Comparison of ENCODE assay signal across 1 cellular context in genomic region chr12:112381898-112382796, GRCh38.
A peak's percentile ranks its signal among the peaks of the same experiment; 100 is the strongest.
TF ChIP-seq lines count a peak whose summit lies in the region.

Gene HECTD4, minus strand, starts transcription at chr12:112382431. Its CDS starts 303 bp downstream, at chr12:112382128.

TF ChIP-seq in HepG2, 621 proteins besides CTCF, POLR2A, EP300 and RAD21 (continued from another document and continues in another):
- 0 out of 2 replicates have a peak, but pooled peaks have one; percentile 20 for TF ChIP-seq MIER2 (CRISPR knock-in tag; IDR thresholded peaks at IDR 0.05)
- TF ChIP-seq STAT6 (CRISPR knock-in tag; IDR thresholded peaks at IDR 0.05; ENCODE audit: borderline replicate concordance) = no peak
- TF ChIP-seq, protein P1, sequence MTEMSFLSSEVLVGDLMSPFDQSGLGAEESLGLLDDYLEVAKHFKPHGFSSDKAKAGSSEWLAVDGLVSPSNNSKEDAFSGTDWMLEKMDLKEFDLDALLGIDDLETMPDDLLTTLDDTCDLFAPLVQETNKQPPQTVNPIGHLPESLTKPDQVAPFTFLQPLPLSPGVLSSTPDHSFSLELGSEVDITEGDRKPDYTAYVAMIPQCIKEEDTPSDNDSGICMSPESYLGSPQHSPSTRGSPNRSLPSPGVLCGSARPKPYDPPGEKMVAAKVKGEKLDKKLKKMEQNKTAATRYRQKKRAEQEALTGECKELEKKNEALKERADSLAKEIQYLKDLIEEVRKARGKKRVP (CRISPR knock-in tag; IDR thresholded peaks at IDR 0.05) = 0 out of 4 replicates have a peak, but pooled peaks of 1 of the 2 experiments have one; percentile 60
- peak; percentile 50; the same call in 1 of the 2 replicates for TF ChIP-seq SIN3B (IDR thresholded peaks at IDR 0.05; ENCODE audit: low read length)
- TF ChIP-seq LCORL (IDR thresholded peaks at IDR 0.05) = no peak
- peak; percentile 56; the same call in 1 of the 2 replicates for TF ChIP-seq LCORL (CRISPR knock-in tag; IDR thresholded peaks at IDR 0.05)
- TF ChIP-seq MXD4 (CRISPR knock-in tag; IDR thresholded peaks at IDR 0.05) = peak; percentile 74
- TF ChIP-seq KAT2B (IDR thresholded peaks at IDR 0.05; ENCODE audit: borderline replicate concordance, low read depth, low read length) = no peak
- peak; percentile 46; the same call in 1 of the 2 replicates for TF ChIP-seq MYNN (CRISPR knock-in tag; IDR thresholded peaks at IDR 0.05; ENCODE audit: low read depth)
- peak; percentile 62; the same call in 1 of the 2 replicates for TF ChIP-seq ZNF574 (CRISPR knock-in tag; IDR thresholded peaks at IDR 0.05)
- peak; percentile 88 for TF ChIP-seq ZNF143 (CRISPR knock-in tag; IDR thresholded peaks at IDR 0.05)
- peak; percentile 75; the same call in 1 of the 2 replicates for TF ChIP-seq YEATS2 (CRISPR knock-in tag; IDR thresholded peaks at IDR 0.05; ENCODE audit: borderline replicate concordance)
- TF ChIP-seq ARNT2 (CRISPR knock-in tag; IDR thresholded peaks at IDR 0.05; ENCODE audit: low read depth) = peak; percentile 69; the same call in 1 of the 2 replicates
- peak; percentile 92 for TF ChIP-seq ZNF788 (CRISPR knock-in tag; IDR thresholded peaks at IDR 0.05; ENCODE audit: borderline replicate concordance)
- peak; percentile 58; the same call in 1 of the 2 replicates for TF ChIP-seq NRL (CRISPR knock-in tag; IDR thresholded peaks at IDR 0.05; ENCODE audit: borderline replicate concordance)
- TF ChIP-seq, protein P2, sequence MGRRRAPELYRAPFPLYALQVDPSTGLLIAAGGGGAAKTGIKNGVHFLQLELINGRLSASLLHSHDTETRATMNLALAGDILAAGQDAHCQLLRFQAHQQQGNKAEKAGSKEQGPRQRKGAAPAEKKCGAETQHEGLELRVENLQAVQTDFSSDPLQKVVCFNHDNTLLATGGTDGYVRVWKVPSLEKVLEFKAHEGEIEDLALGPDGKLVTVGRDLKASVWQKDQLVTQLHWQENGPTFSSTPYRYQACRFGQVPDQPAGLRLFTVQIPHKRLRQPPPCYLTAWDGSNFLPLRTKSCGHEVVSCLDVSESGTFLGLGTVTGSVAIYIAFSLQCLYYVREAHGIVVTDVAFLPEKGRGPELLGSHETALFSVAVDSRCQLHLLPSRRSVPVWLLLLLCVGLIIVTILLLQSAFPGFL (CRISPR knock-in tag; IDR thresholded peaks at IDR 0.05) = no peak
- TF ChIP-seq, protein P3, sequence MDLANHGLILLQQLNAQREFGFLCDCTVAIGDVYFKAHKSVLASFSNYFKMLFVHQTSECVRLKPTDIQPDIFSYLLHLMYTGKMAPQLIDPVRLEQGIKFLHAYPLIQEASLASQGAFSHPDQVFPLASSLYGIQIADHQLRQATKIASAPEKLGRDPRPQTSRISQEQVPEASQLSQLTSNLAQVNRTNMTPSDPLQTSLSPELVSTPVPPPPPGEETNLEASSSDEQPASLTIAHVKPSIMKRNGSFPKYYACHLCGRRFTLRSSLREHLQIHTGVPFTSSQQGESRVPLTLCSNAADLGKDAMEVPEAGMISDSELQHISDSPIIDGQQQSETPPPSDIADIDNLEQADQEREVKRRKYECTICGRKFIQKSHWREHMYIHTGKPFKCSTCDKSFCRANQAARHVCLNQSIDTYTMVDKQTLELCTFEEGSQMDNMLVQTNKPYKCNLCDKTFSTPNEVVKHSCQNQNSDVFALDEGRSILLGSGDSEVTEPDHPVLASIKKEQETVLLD (CRISPR knock-in tag; IDR thresholded peaks at IDR 0.05; ENCODE audit: low read depth) = peak; percentile 2; the same call in 1 of the 2 replicates
- TF ChIP-seq ZNF790 (CRISPR knock-in tag; IDR thresholded peaks at IDR 0.05; ENCODE audit: borderline replicate concordance) = peak; percentile 88
- TF ChIP-seq, protein P4, sequence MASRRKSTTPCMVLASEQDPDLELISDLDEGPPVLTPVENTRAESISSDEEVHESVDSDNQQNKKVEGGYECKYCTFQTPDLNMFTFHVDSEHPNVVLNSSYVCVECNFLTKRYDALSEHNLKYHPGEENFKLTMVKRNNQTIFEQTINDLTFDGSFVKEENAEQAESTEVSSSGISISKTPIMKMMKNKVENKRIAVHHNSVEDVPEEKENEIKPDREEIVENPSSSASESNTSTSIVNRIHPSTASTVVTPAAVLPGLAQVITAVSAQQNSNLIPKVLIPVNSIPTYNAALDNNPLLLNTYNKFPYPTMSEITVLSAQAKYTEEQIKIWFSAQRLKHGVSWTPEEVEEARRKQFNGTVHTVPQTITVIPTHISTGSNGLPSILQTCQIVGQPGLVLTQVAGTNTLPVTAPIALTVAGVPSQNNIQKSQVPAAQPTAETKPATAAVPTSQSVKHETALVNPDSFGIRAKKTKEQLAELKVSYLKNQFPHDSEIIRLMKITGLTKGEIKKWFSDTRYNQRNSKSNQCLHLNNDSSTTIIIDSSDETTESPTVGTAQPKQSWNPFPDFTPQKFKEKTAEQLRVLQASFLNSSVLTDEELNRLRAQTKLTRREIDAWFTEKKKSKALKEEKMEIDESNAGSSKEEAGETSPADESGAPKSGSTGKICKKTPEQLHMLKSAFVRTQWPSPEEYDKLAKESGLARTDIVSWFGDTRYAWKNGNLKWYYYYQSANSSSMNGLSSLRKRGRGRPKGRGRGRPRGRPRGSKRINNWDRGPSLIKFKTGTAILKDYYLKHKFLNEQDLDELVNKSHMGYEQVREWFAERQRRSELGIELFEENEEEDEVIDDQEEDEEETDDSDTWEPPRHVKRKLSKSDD (CRISPR knock-in tag; IDR thresholded peaks at IDR 0.05; ENCODE audit: low read depth) = peak; percentile 63; the same call in 1 of the 2 replicates
- TF ChIP-seq, protein P5, sequence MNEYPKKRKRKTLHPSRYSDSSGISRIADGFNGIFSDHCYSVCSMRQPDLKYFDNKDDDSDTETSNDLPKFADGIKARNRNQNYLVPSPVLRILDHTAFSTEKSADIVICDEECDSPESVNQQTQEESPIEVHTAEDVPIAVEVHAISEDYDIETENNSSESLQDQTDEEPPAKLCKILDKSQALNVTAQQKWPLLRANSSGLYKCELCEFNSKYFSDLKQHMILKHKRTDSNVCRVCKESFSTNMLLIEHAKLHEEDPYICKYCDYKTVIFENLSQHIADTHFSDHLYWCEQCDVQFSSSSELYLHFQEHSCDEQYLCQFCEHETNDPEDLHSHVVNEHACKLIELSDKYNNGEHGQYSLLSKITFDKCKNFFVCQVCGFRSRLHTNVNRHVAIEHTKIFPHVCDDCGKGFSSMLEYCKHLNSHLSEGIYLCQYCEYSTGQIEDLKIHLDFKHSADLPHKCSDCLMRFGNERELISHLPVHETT (CRISPR knock-in tag; conservative IDR thresholded peaks at IDR 0.05) = peak; percentile 76
- TF ChIP-seq ZNF501 (CRISPR knock-in tag; IDR thresholded peaks at IDR 0.05) = peak; percentile 71; the same call in 1 of the 2 replicates
- no peak for TF ChIP-seq ZNF331 (CRISPR knock-in tag; IDR thresholded peaks at IDR 0.05)
- peak; percentile 32; the same call in 1 of the 2 replicates for TF ChIP-seq ZBTB20 (CRISPR knock-in tag; IDR thresholded peaks at IDR 0.05; ENCODE audit: borderline replicate concordance, low read depth)
- peak; percentile 95 for TF ChIP-seq YY1 (IDR thresholded peaks at IDR 0.05; ENCODE audit: insufficient read depth, insufficient replicate concordance, low read depth, low read length)
- TF ChIP-seq, protein P6, sequence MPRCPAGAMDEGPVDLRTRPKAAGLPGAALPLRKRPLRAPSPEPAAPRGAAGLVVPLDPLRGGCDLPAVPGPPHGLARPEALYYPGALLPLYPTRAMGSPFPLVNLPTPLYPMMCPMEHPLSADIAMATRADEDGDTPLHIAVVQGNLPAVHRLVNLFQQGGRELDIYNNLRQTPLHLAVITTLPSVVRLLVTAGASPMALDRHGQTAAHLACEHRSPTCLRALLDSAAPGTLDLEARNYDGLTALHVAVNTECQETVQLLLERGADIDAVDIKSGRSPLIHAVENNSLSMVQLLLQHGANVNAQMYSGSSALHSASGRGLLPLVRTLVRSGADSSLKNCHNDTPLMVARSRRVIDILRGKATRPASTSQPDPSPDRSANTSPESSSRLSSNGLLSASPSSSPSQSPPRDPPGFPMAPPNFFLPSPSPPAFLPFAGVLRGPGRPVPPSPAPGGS (CRISPR knock-in tag; IDR thresholded peaks at IDR 0.05) = peak; percentile 37; the same call in 1 of the 2 replicates
- TF ChIP-seq, protein P7, sequence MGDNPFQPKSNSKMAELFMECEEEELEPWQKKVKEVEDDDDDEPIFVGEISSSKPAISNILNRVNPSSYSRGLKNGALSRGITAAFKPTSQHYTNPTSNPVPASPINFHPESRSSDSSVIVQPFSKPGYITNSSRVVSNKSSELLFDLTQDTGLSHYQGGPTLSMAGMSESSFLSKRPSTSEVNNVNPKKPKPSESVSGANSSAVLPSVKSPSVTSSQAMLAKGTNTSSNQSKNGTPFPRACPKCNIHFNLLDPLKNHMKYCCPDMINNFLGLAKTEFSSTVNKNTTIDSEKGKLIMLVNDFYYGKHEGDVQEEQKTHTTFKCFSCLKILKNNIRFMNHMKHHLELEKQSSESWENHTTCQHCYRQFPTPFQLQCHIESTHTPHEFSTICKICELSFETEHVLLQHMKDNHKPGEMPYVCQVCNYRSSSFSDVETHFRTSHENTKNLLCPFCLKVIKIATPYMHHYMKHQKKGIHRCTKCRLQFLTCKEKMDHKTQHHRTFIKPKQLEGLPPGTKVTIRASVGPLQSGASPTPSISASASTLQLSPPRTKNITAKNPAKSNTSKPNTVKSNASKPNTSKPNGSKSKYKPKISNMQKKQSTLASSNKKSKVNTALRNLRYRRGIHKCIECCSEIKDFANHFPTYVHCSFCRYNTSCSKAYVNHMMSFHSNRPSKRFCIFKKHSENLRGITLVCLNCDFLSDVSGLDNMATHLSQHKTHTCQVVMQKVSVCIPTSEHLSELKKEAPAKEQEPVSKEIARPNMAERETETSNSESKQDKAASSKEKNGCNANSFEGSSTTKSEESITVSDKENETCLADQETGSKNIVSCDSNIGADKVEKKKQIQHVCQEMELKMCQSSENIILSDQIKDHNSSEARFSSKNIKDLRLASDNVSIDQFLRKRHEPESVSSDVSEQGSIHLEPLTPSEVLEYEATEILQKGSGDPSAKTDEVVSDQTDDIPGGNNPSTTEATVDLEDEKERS (CRISPR knock-in tag; IDR thresholded peaks at IDR 0.05) = no peak
- TF ChIP-seq, protein P8, sequence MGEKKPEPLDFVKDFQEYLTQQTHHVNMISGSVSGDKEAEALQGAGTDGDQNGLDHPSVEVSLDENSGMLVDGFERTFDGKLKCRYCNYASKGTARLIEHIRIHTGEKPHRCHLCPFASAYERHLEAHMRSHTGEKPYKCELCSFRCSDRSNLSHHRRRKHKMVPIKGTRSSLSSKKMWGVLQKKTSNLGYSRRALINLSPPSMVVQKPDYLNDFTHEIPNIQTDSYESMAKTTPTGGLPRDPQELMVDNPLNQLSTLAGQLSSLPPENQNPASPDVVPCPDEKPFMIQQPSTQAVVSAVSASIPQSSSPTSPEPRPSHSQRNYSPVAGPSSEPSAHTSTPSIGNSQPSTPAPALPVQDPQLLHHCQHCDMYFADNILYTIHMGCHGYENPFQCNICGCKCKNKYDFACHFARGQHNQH (CRISPR knock-in tag; IDR thresholded peaks at IDR 0.05) = peak; percentile 52
- 0 out of 2 replicates have a peak, but pooled peaks have one; percentile 18 for TF ChIP-seq ZKSCAN8 (CRISPR knock-in tag; IDR thresholded peaks at IDR 0.05; ENCODE audit: borderline replicate concordance)
- no peak; the same call in 1 of the 2 replicates for TF ChIP-seq ZNF768 (CRISPR knock-in tag; IDR thresholded peaks at IDR 0.05)
- TF ChIP-seq, protein P9, sequence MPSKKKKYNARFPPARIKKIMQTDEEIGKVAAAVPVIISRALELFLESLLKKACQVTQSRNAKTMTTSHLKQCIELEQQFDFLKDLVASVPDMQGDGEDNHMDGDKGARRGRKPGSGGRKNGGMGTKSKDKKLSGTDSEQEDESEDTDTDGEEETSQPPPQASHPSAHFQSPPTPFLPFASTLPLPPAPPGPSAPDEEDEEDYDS (CRISPR knock-in tag; IDR thresholded peaks at IDR 0.05) = peak; percentile 89
- TF ChIP-seq KLF6 (CRISPR knock-in tag; IDR thresholded peaks at IDR 0.05) = 0 out of 2 replicates have a peak, but pooled peaks have one; percentile 51
- TF ChIP-seq SMAD1 (CRISPR knock-in tag; IDR thresholded peaks at IDR 0.05; ENCODE audit: borderline replicate concordance, low read depth) = peak; percentile 32; the same call in 1 of the 2 replicates
- TF ChIP-seq RARG (CRISPR knock-in tag; IDR thresholded peaks at IDR 0.05; ENCODE audit: low read depth) = no peak
- TF ChIP-seq ZNF44 (CRISPR knock-in tag; IDR thresholded peaks at IDR 0.05) = 0 out of 2 replicates have a peak, but pooled peaks have one; percentile 82
